In genomic region chr16:86355114-86355513, GRCh38 we compare ENCODE assay signal across 31 cellular contexts.
A peak's percentile ranks its signal among the peaks of the same experiment; 100 is the strongest.
DNase-seq lines count a peak whose midpoint lies in the region; ATAC-seq, FAIRE-seq and TF ChIP-seq lines count a peak whose summit lies in the region.
"Had no signal": no experiment of that assay in that cellular context is flagged by ENCODE, and none has a peak within 500 bp of the region (broad histone marks: within the 10 kb centered on the region; RNA-seq: fewer than 3 reads in every experiment).

No MANE protein-coding gene starts in this region.

- no peak for ATAC-seq in aorta (ENCODE audit: low FRiP score)
- ATAC-seq: gastrocnemius medialis; naive thymus-derived CD8-positive, alpha-beta T cell; sciatic nerve had no signal

- H3K9me2 ChIP-seq in GM23248 (ENCODE audit: insufficient read depth), result no peaks in the 10 kb centered on the region

- no peak overlapping the region for H4K91ac ChIP-seq in H1 (replicated peaks; ENCODE audit: insufficient read length, low read length)

- H3K4me1 ChIP-seq in GM23248 (ENCODE audit: insufficient read depth) (peaks cover 22% of the 10 kb centered on the region), H1 (replicated peaks in 1 of 4; ENCODE audit: control insufficient read depth in 3 of 4, insufficient read depth in 4 of 4, low read length in 3 of 4) (peaks cover 0 to 21% (median 6%) of the 10 kb centered on the region in 4 experiments; a peak in 4 of 7 replicates), mesodermal cell (ENCODE audit: control insufficient read depth, insufficient read depth, low read length, poor library complexity, severe bottlenecking) (peaks cover 25% of the 10 kb centered on the region), aorta (ENCODE audit: control insufficient read depth in 1 of 2, insufficient read depth in 2 of 2, low read length in 2 of 2) (no peaks in the 10 kb centered on the region)
- H3K4me1 ChIP-seq: colonic mucosa, gastrocnemius medialis, left ventricle myocardium inferior, prostate gland, uterus had no signal

- no peak for TF ChIP-seq EP300 in H1 (IDR thresholded peaks at IDR 0.05; ENCODE audit: borderline replicate concordance in 1 of 2, low read depth in 2 of 2, low read length in 2 of 2)

- no peak for TF ChIP-seq RAD21 in H1 (IDR thresholded peaks at IDR 0.05 in 1 of 2, conservative IDR thresholded peaks at IDR 0.05 in 1 of 2; ENCODE audit: low read depth in 2 of 2, low read length in 2 of 2)

- peaks cover 32% of the 10 kb centered on the region for H3F3A ChIP-seq in GM23248 (ENCODE audit: insufficient read depth)

- H2BK120ac ChIP-seq in H1 (replicated peaks; ENCODE audit: low read depth, low read length), result no peak overlapping the region

- POLR2A ChIA-PET in H1 (lab: Charles Lee; ENCODE audit: partially characterized antibody), result no interaction called here

- H3K9ac ChIP-seq in GM23248 (0 out of 2 replicates have a peak overlapping the region, but pooled peaks have one; percentile 17), H1 (replicated peaks in 1 of 4; ENCODE audit: extremely low read depth in 1 of 4, low read depth in 3 of 4, low read length in 3 of 4) (no peak overlapping the region)

- no peaks in the 10 kb centered on the region for H4K20me1 ChIP-seq in GM23248 (ENCODE audit: insufficient read depth)
- no peaks in the 10 kb centered on the region for H4K20me1 ChIP-seq in H1 (replicated peaks in 1 of 2; ENCODE audit: control insufficient read depth in 1 of 2, insufficient read depth in 2 of 2, low read length in 2 of 2)

- H3K27me3 ChIP-seq in GM23248 (replicated peaks; ENCODE audit: insufficient read depth), result no peaks in the 10 kb centered on the region
- H3K27me3 ChIP-seq in H1 (replicated peaks in 1 of 4; ENCODE audit: control insufficient read depth in 3 of 4, extremely low read depth in 1 of 4, insufficient read depth in 3 of 4, low read length in 3 of 4), result 0 out of 7 replicates have a peak, but pooled peaks cover 0 to 3% (median 0%) of the 10 kb centered on the region in 4 experiments
- H3K27me3 ChIP-seq in aorta (ENCODE audit: control insufficient read depth in 1 of 2, insufficient read depth in 2 of 2, low read length in 1 of 2), result peaks cover 0 to 2% of the 10 kb centered on the region in 2 donors
- H3K27me3 ChIP-seq: colonic mucosa, uterus had no signal

- H3K79me1 ChIP-seq in H1 (ENCODE audit: low read depth, low read length), result no peaks in the 10 kb centered on the region

- H4K5ac ChIP-seq in H1 (ENCODE audit: insufficient read length, low read depth, low read length), result no peak overlapping the region

- no peak overlapping the region for H2BK15ac ChIP-seq in H1 (ENCODE audit: low read length)

- no peak overlapping the region for H3K4ac ChIP-seq in H1 (replicated peaks; ENCODE audit: insufficient read length, low read depth, low read length)

- TF ChIP-seq CTCF in H1 (IDR thresholded peaks at IDR 0.05; ENCODE audit: control extremely low read depth in 1 of 3, insufficient read depth in 1 of 3, low read depth in 1 of 3, low read length in 3 of 3) (no peak), GM13977 (IDR thresholded peaks at IDR 0.05; ENCODE audit: extremely low read depth, insufficient read depth, missing control alignments) (no peak)

- no peak overlapping the region for H3K4me3 ChIP-seq in GM23248
- no peak overlapping the region for H3K4me3 ChIP-seq in H1 (ENCODE audit: extremely low read depth in 1 of 4, insufficient read depth in 2 of 4, low read depth in 3 of 4, low read length in 4 of 4)
- H3K4me3 ChIP-seq in mesodermal cell (ENCODE audit: extremely low read depth, insufficient read depth, low read length, poor library complexity, severe bottlenecking), result no peak overlapping the region
- H3K4me3 ChIP-seq in aorta (ENCODE audit: low read length in 2 of 2), result no peak overlapping the region
- H3K4me3 ChIP-seq: colonic mucosa, gastrocnemius medialis, left ventricle myocardium inferior, prostate gland, uterus had no signal

- no peak overlapping the region for H3K14ac ChIP-seq in H1 (ENCODE audit: insufficient read length)

- TF ChIP-seq POLR2A in H1 (IDR thresholded peaks at IDR 0.05; ENCODE audit: control extremely low read depth in 1 of 2, low read depth in 2 of 2, low read length in 2 of 2), result no peak

- H3K56ac ChIP-seq in H1 (replicated peaks; ENCODE audit: insufficient read length, low read depth, low read length), result no peak overlapping the region

- no peak overlapping the region for H2AK5ac ChIP-seq in H1 (ENCODE audit: low read depth, low read length)

- H2BK12ac ChIP-seq in H1 (ENCODE audit: low read depth, low read length), result 0 out of 2 replicates have a peak overlapping the region, but pooled peaks have one; percentile 39

- H3K23ac ChIP-seq in H1 (ENCODE audit: insufficient read length), result no peak overlapping the region

- H3K27ac ChIP-seq in GM23248 (peak overlapping the region; percentile 77), H1 (ENCODE audit: low read depth, low read length) (no peak overlapping the region), mesodermal cell (ENCODE audit: low read depth, low read length, severe bottlenecking) (peak overlapping the region; percentile 59), aorta (ENCODE audit: low read depth in 1 of 2, low read length in 2 of 2) (no peak overlapping the region)
- H3K27ac ChIP-seq: gastrocnemius medialis, left ventricle myocardium inferior, prostate gland, uterus, WERI-Rb-1 had no signal

- in situ Hi-C loops in GM23248 (cut with MboI) (no loop called here), GM13977 (cut with MboI; ENCODE audit: low pct_unique_long_range_greater_than_20kb, low sequenced_read_pairs, unreplicated experiment) (no loop called here)

- no peak overlapping the region for H2BK20ac ChIP-seq in H1 (ENCODE audit: low read length)

- H3K18ac ChIP-seq in H1 (ENCODE audit: extremely low read depth, low read length), result no peak overlapping the region

- WGBS in GM23248 (ENCODE audit: low coverage in 1 of 2, low lambda C conversion rate in 2 of 2, missing lambda C conversion rate in 2 of 2), 2 experiments, result 61 to 65% methylated on average over 4 of the region's 4 CpGs
- 89% methylated on average over 4 of the region's 4 CpGs; no CpG with 5 or more reads in 1 of the 2 experiments for WGBS in H1 (ENCODE audit: extremely low coverage in 1 of 2, insufficient coverage in 1 of 2, insufficient read length in 1 of 2, insufficient replicate concordance in 2 of 2, low coverage in 1 of 2, low lambda C conversion rate in 2 of 2, missing lambda C conversion rate in 1 of 2), 2 experiments
- 93 to 95% methylated on average over 3 to 4 of the region's 4 CpGs for WGBS in mesodermal cell (ENCODE audit: insufficient coverage in 2 of 2), 2 experiments
- WGBS in aorta, 2 donors, result 59 to 67% methylated on average over 4 of the region's 4 CpGs

- FAIRE-seq in H1 (lab: Jason Lieb, UNC), result no peak
- FAIRE-seq: GM19239 had no signal

- H3K23me2 ChIP-seq in H1 (ENCODE audit: low read depth, low read length), result no peaks in the 10 kb centered on the region

- no peak overlapping the region for H4K8ac ChIP-seq in H1 (ENCODE audit: extremely low read depth, insufficient read depth, low read length)

- H3K9me3 ChIP-seq in GM23248 (ENCODE audit: low read depth), result peaks cover 3% of the 10 kb centered on the region
- peaks cover 8% of the 10 kb centered on the region in 2 experiments; a peak in 3 of 4 replicates for H3K9me3 ChIP-seq in H1 (ENCODE audit: insufficient read depth in 2 of 2, low read depth in 1 of 2, low read length in 1 of 2)
- H3K9me3 ChIP-seq in mesodermal cell (ENCODE audit: control insufficient read depth, low read length), result peaks cover 11% of the 10 kb centered on the region
- H3K9me3 ChIP-seq in aorta (ENCODE audit: control insufficient read depth, low read length), result peaks cover 13% of the 10 kb centered on the region
- H3K9me3 ChIP-seq: colonic mucosa, gastrocnemius medialis, prostate gland, uterus had no signal

- H3K4me2 ChIP-seq in GM23248 (ENCODE audit: unreplicated experiment) (peak overlapping the region; percentile 30), H1 (ENCODE audit: insufficient read depth in 1 of 2, low read depth in 2 of 2, low read length in 2 of 2) (no peak overlapping the region)

- H3K79me2 ChIP-seq in GM23248 (ENCODE audit: insufficient read depth) (no peaks in the 10 kb centered on the region), H1 (ENCODE audit: control insufficient read depth in 1 of 2, insufficient read depth in 2 of 2, low read length in 2 of 2) (no peaks in the 10 kb centered on the region)

- intact Hi-C loops in aorta (cut with DNase I) (no loop called here), cardiac septum (cut with DNase I) (no loop called here)

- CTCF ChIA-PET in H1 (lab: Charles Lee; ENCODE audit: partially characterized antibody), result interaction anchor here (1.1 to 1.4 kb wide), 2 partner anchors 13 to 15 kb away, joined by 3 read pairs; no protein-coding TSS in a partner anchor

- H2AFZ ChIP-seq in GM23248, result no peak overlapping the region
- no peak overlapping the region for H2AFZ ChIP-seq in H1 (ENCODE audit: low read length)

- DNase-seq in GM23248, result peak; percentile 63
- DNase-seq in NCI-H460 (ENCODE audit: extremely low read depth, low read depth), result peak; percentile 72
- DNase-seq in H1 (ENCODE audit: low read depth in 1 of 2, low spot score in 2 of 2), result no peak
- DNase-seq in aorta, result no peak
- no peak for DNase-seq in GM13977 (ENCODE audit: low spot score)
- DNase-seq in DMS79 treated with DMSO at 0.1 percent for 48 hours (lab: John Stamatoyannopoulos, UW), result no peak
- DNase-seq in cardiac septum (ENCODE audit: low spot score), result no peak
- DNase-seq: activated CD4-positive, alpha-beta T cell treated with anti-CD3 and anti-CD28 coated beads, Interleukin-2, amount 50 U/mL, for 1 hour; activated T-cell treated with anti-CD3 and anti-CD28 coated beads, Interleukin-2, amount 50 U/mL, for 48 hours; colonic mucosa; DMS153; effector memory CD4-positive, alpha-beta T cell; gastrocnemius medialis; GDM1; H7; KBM-7; left ventricle myocardium inferior; naive thymus-derived CD8-positive, alpha-beta T cell; NCI-H1417; NCI-H2081; NCI-H2227 treated with DMSO at 0.1 percent for 48 hours; NCI-H82; nucleus accumbens; OCI-M1; stimulated activated naive CD4-positive, alpha-beta T cell; uterus; WERI-Rb-1 had no signal

- H3K36me3 ChIP-seq in GM23248 (ENCODE audit: low read depth) (no peaks in the 10 kb centered on the region), H1 (ENCODE audit: control insufficient read depth in 2 of 4, insufficient read depth in 4 of 4, low read length in 3 of 4) (no peaks in the 10 kb centered on the region), mesodermal cell (ENCODE audit: control insufficient read depth, insufficient read depth, low read length) (no peaks in the 10 kb centered on the region), aorta (ENCODE audit: control insufficient read depth in 1 of 2, insufficient read depth in 2 of 2, low read length in 1 of 2) (no peaks in the 10 kb centered on the region)
- H3K36me3 ChIP-seq: colonic mucosa, gastrocnemius medialis, left ventricle myocardium inferior, prostate gland, uterus, WERI-Rb-1 had no signal

- H2BK5ac ChIP-seq in H1 (ENCODE audit: low read depth, low read length), result no peak overlapping the region

TF ChIP-seq in H1, 55 proteins besides CTCF, POLR2A, EP300 and RAD21:
- TF ChIP-seq POU5F1 (IDR thresholded peaks at IDR 0.05; ENCODE audit: low read depth, low read length) (no peak), POLR2AphosphoS5 (IDR thresholded peaks at IDR 0.05; ENCODE audit: low read depth, low read length) (no peak), SIRT6 (IDR thresholded peaks at IDR 0.05; ENCODE audit: low read length) (no peak), CREB1 (IDR thresholded peaks at IDR 0.05) (no peak), SIX5 (IDR thresholded peaks at IDR 0.05; ENCODE audit: low read depth, low read length) (no peak)

Comparison
In these comparisons a context has a peak if more than half of its experiments do, and no peak if none do; other contexts are left out.
1. DNase-seq: peak in GM23248 (single experiment) and NCI-H460 (single experiment); none in H1 (0 of 2), aorta (0 of 2), GM13977 (single experiment), DMS79 treated with DMSO at 0.1 percent for 48 hours (single experiment) and cardiac septum (single experiment).
2. H3K27ac ChIP-seq: peak in GM23248 (single experiment) and mesodermal cell (single experiment); none in H1 (single experiment) and aorta (0 of 2).